9 cellular contexts compared by ENCODE assay signal in the genomic region with DNA sequence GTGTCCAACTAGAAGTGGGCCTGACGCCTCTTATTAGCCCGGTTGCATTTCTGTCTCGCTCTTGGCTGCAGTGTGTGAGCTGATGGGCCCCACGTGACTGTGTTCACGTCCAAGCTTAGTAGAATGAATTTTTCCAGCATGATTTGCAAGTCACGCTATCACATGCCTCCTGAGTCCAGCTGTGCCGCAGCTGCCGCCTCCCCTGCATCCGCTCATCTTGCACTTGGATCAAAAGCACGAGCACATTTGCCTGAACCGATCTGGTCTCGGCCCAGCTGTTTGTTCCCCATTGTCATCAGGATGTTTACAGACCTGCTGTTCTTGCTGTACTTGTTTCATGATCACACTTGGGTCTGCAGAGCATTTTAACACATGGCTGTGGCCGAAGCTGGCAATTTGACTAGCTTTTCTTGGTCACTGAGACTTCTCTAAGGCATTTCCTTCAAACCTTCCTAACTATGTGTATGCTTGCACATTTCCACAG.
A peak's percentile ranks its signal among the peaks of the same experiment; 100 is the strongest.
DNase-seq lines count a peak whose midpoint lies in the region; ATAC-seq and TF ChIP-seq lines count a peak whose summit lies in the region.
"Had no signal": no experiment of that assay in that cellular context is flagged by ENCODE, and none has a peak within 500 bp of the region (broad histone marks: within the 10 kb centered on the region; RNA-seq: fewer than 3 reads in every experiment).

No MANE protein-coding gene starts in this region.

- TF ChIP-seq POLR2A in GM19193 (IDR thresholded peaks at IDR 0.05; ENCODE audit: extremely low read depth, insufficient read depth, insufficient read length) = peak; percentile 19

- H3K27ac Mint-ChIP-seq in activated naive CD4-positive, alpha-beta T cell treated with anti-CD3 and anti-CD28 coated beads, Interleukin-2, amount 50 U/mL, for 72 hours = no peak overlapping the region
- H3K27ac Mint-ChIP-seq: IgD-negative memory B cell had no signal

- H3K9me3 ChIP-seq in skeletal muscle tissue (ENCODE audit: control insufficient read depth in 3 of 3, low read length in 3 of 3) = no peaks in the 10 kb centered on the region

- no peaks in the 10 kb centered on the region for H3K27me3 ChIP-seq in skeletal muscle tissue (ENCODE audit: control insufficient read depth in 3 of 3, insufficient read depth in 3 of 3, low read length in 3 of 3)

- H3K9me3 Mint-ChIP-seq in activated naive CD4-positive, alpha-beta T cell treated with anti-CD3 and anti-CD28 coated beads, Interleukin-2, amount 50 U/mL, for 72 hours = no peaks in the 10 kb centered on the region

- peaks cover 9 to 11% (median 10%) of the 10 kb centered on the region in 3 donors for H3K4me1 ChIP-seq in skeletal muscle tissue (ENCODE audit: control insufficient read depth in 3 of 3, insufficient read depth in 3 of 3, low read length in 3 of 3)

- H3K4me3 ChIP-seq in astrocyte of the spinal cord (ENCODE audit: low read depth, low read length) (no peak overlapping the region), skeletal muscle tissue (ENCODE audit: low read length in 3 of 3) (peak overlapping the region in 1 of 3 donors; percentile 10)

- in situ Hi-C loops in astrocyte of the spinal cord (cut with HindIII; ENCODE audit: low sequenced_read_pairs) = no loop called here

- H3K27ac ChIP-seq in skeletal muscle tissue (ENCODE audit: low read depth, low read length) = peak overlapping the region; percentile 62

- no peak for TF ChIP-seq CTCF in astrocyte of the spinal cord (IDR thresholded peaks at IDR 0.05; ENCODE audit: low read depth, low read length)

- ATAC-seq in activated naive CD4-positive, alpha-beta T cell treated with anti-CD3 and anti-CD28 coated beads, Interleukin-2, amount 50 U/mL, for 72 hours = no peak

- H3K36me3 ChIP-seq in skeletal muscle tissue (ENCODE audit: control insufficient read depth in 3 of 3, insufficient read depth in 3 of 3, low read length in 3 of 3) = no peaks in the 10 kb centered on the region

- DNase-seq in astrocyte of the spinal cord (ENCODE audit: low read depth, low spot score) = peak; percentile 71
- peak in 50 of 51 donors; percentile 3 to 85 (median 52) for DNase-seq in hypothalamus (lab: John Stamatoyannopoulos, UW)
- DNase-seq in NCI-H128 (lab: John Stamatoyannopoulos, UW; ENCODE audit: unreplicated experiment) = no peak
- DNase-seq in activated naive CD4-positive, alpha-beta T cell treated with anti-CD3 and anti-CD28 coated beads, Interleukin-2, amount 50 U/mL, for 72 hours (ENCODE audit: low spot score in 2 of 2) = no peak
- DNase-seq in stimulated activated CD4-positive, alpha-beta T cell treated with anti-CD3 and anti-CD28 coated beads, Interleukin-15, amount 100 ng/mL, for 24 hours = no peak
- no peak for DNase-seq in NCI-H2171 (lab: John Stamatoyannopoulos, UW)

- no peaks in the 10 kb centered on the region for H3K36me3 Mint-ChIP-seq in activated naive CD4-positive, alpha-beta T cell treated with anti-CD3 and anti-CD28 coated beads, Interleukin-2, amount 50 U/mL, for 72 hours

- H3K9ac ChIP-seq in skeletal muscle tissue (ENCODE audit: low read depth in 1 of 3, low read length in 3 of 3) = no peak overlapping the region

Comparison
In these comparisons a context has a peak if more than half of its experiments do, and no peak if none do; other contexts are left out.
1. DNase-seq: peak in astrocyte of the spinal cord (single experiment) and hypothalamus (50 of 51); none in NCI-H128 (single experiment), activated naive CD4-positive, alpha-beta T cell treated with anti-CD3 and anti-CD28 coated beads, Interleukin-2, amount 50 U/mL, for 72 hours (0 of 2), stimulated activated CD4-positive, alpha-beta T cell treated with anti-CD3 and anti-CD28 coated beads, Interleukin-15, amount 100 ng/mL, for 24 hours (single experiment) and NCI-H2171 (single experiment).